In genomic region chr6:7652957-7653356, GRCh38 we compare ENCODE assay signal across 25 cellular contexts.
DNase-seq lines count a peak whose midpoint lies in the region; ATAC-seq, FAIRE-seq and TF ChIP-seq lines count a peak whose summit lies in the region.
"Had no signal": no experiment of that assay in that cellular context is flagged by ENCODE, and none has a peak within 500 bp of the region (broad histone marks: within the 10 kb centered on the region; RNA-seq: fewer than 3 reads in every experiment).

No MANE protein-coding gene starts in this region.

- 0% methylated on average over 3 of the region's 3 CpGs for WGBS in K562 (ENCODE audit: insufficient coverage, low coverage, missing lambda C conversion rate)

- TF ChIP-seq RAD21 in K562 (CRISPR knock-in tag; conservative IDR thresholded peaks at IDR 0.05 in 1 of 2, IDR thresholded peaks at IDR 0.05 in 1 of 2), result peak in 1 of 2 experiments; percentile 9; a peak in 1 of 4 replicates

- no peaks in the 10 kb centered on the region; the same call in 1 of the 2 replicates for H4K20me1 ChIP-seq in K562 (replicated peaks; ENCODE audit: control insufficient read depth, insufficient read depth, low read length)
- H4K20me1 ChIP-seq: BLaER1 had no signal

- no peak overlapping the region for H2AFZ ChIP-seq in K562 (ENCODE audit: low read depth, low read length)

- H3K9me3 ChIP-seq in K562 (replicated peaks; ENCODE audit: control insufficient read depth, insufficient read depth, low read depth, low read length), result no peaks in the 10 kb centered on the region
- H3K9me3 ChIP-seq: BE2C, BLaER1, Caco-2 had no signal

- intact Hi-C loops in K562 (cut with micrococcal nuclease), result no loop called here

- CTCF ChIA-PET in K562 (lab: Yijun Ruan, JAX; ENCODE audit: low intra/inter-chr PET ratio), result no interaction called here

- no peak overlapping the region for H3K4me3 ChIP-seq in K562
- H3K4me3 ChIP-seq: BLaER1 had no signal

- POLR2A ChIA-PET in K562 (lab: Yijun Ruan, JAX), result no interaction called here

- peak overlapping the region; percentile 11; the same call in 1 of the 2 replicates for H3K27ac ChIP-seq in C4-2B
- no peak overlapping the region for H3K27ac ChIP-seq in K562 (ENCODE audit: extremely low read depth, low read depth, low read length)
- H3K27ac ChIP-seq: BLaER1 had no signal

- no peak for TF ChIP-seq POLR2A in K562 (conservative IDR thresholded peaks at IDR 0.05)

- TF ChIP-seq CTCF in C4-2B (conservative IDR thresholded peaks at IDR 0.05) (no peak), K562 (IDR thresholded peaks at IDR 0.05 in 2 of 3, conservative IDR thresholded peaks at IDR 0.05 in 1 of 3; ENCODE audit: insufficient read depth in 2 of 3, low read depth in 1 of 3, low read length in 3 of 3) (0 out of 6 replicates have a peak, but pooled peaks of 1 of the 3 experiments have one; percentile 8)

- in situ Hi-C loops in K562 (cut with MboI), result no loop called here

- peak; percentile 60 for ATAC-seq in K562
- no peak for ATAC-seq in HG03354 (IDR thresholded peaks at IDR 0.05; ENCODE audit: poor library complexity, severe bottlenecking, unreplicated experiment)
- no peak for ATAC-seq in HG02678 (IDR thresholded peaks at IDR 0.05; ENCODE audit: unreplicated experiment)
- ATAC-seq: CD8-positive, alpha-beta T cell had no signal

- DNase-seq in M059J (ENCODE audit: low read depth), result peak; percentile 28
- DNase-seq in K562 (ENCODE audit: extremely low read depth in 1 of 4, low spot score in 3 of 4), result peak in 1 of 4 experiments; percentile 6
- no peak for DNase-seq in DMS 273 treated with DMSO at 0.1 percent for 48 hours (lab: John Stamatoyannopoulos, UW)
- DNase-seq: 8988T; ACHN; BE2C; C1 segment of cervical spinal cord; Caco-2; Calu3; CD4-positive, alpha-beta T cell; CD8-positive, alpha-beta T cell; DMS153; DMS53; DMS79; DND-41; EL; GDM1 had no signal

- no peak for TF ChIP-seq EP300 in K562 (IDR thresholded peaks at IDR 0.05; ENCODE audit: low read length)

- H3K4me2 ChIP-seq in K562 (ENCODE audit: insufficient read depth, low read length), result no peak overlapping the region
- H3K4me2 ChIP-seq: BLaER1 had no signal

- no peaks in the 10 kb centered on the region for H3K36me3 ChIP-seq in K562 (ENCODE audit: control insufficient read depth, insufficient read depth, low read length)
- H3K36me3 ChIP-seq: BE2C, BLaER1 had no signal

- no TSS peak for BruUV-seq in K562 (replicated peaks; lab: Mats Ljungman, UMichigan)

- H3K4me1 ChIP-seq in K562 (replicated peaks in 1 of 2; ENCODE audit: control insufficient read depth in 2 of 2, insufficient read depth in 2 of 2, low read length in 2 of 2), result no peaks in the 10 kb centered on the region
- H3K4me1 ChIP-seq: BE2C, BLaER1, Caco-2 had no signal

- no peak overlapping the region for H3K9ac ChIP-seq in K562 (ENCODE audit: insufficient read depth in 1 of 2, low read depth in 2 of 2, low read length in 2 of 2)
- H3K9ac ChIP-seq: BLaER1 had no signal

- H3K27me3 ChIP-seq in K562 (ENCODE audit: control insufficient read depth in 2 of 2, insufficient read depth in 2 of 2, low read length in 2 of 2), result peaks cover 40 to 61% of the 10 kb centered on the region in 2 experiments
- H3K27me3 ChIP-seq: BLaER1 had no signal

- no peak for FAIRE-seq in K562 (lab: Jason Lieb, UNC)
- FAIRE-seq: A204.1, D721Med, GM12891, GM19239 had no signal

- no peaks in the 10 kb centered on the region for H3K79me2 ChIP-seq in K562 (ENCODE audit: control insufficient read depth, insufficient read depth, low read length)

- no peaks in the 10 kb centered on the region for H3K9me1 ChIP-seq in K562 (ENCODE audit: control insufficient read depth, insufficient read depth, low read length)

TF ChIP-seq in K562, 482 proteins besides CTCF, POLR2A, EP300 and RAD21:
- no peak for TF ChIP-seq ZBTB7A (IDR thresholded peaks at IDR 0.05; ENCODE audit: borderline replicate concordance, control insufficient read depth, low read depth, low read length)
- TF ChIP-seq MXD1 (CRISPR knock-in tag; IDR thresholded peaks at IDR 0.05; ENCODE audit: borderline replicate concordance, poor library complexity, severe bottlenecking), result no peak
- no peak for TF ChIP-seq GATAD2A (IDR thresholded peaks at IDR 0.05)
- TF ChIP-seq ZNF583 (CRISPR knock-in tag; IDR thresholded peaks at IDR 0.05), result no peak
- TF ChIP-seq CREB1 (IDR thresholded peaks at IDR 0.05), result 0 out of 2 replicates have a peak, but pooled peaks have one; percentile 28
- no peak for TF ChIP-seq CREB1 (CRISPR knock-in tag; IDR thresholded peaks at IDR 0.05)
- TF ChIP-seq ZBTB2 (IDR thresholded peaks at IDR 0.05), result no peak
- TF ChIP-seq CREM (IDR thresholded peaks at IDR 0.05; ENCODE audit: low read depth), result peak; percentile 42; the same call in 1 of the 2 replicates
- TF ChIP-seq ATF1 (CRISPR knock-in tag; IDR thresholded peaks at IDR 0.05), result no peak
- TF ChIP-seq ATF1 (tag; IDR thresholded peaks at IDR 0.05), result peak; percentile 75
- TF ChIP-seq HNRNPUL1 (IDR thresholded peaks at IDR 0.05; ENCODE audit: low read length), result no peak
- no peak for TF ChIP-seq PHB (CRISPR knock-in tag; IDR thresholded peaks at IDR 0.05)
- TF ChIP-seq SAP30 (IDR thresholded peaks at IDR 0.05; ENCODE audit: borderline replicate concordance, insufficient read depth, low read depth, low read length, poor library complexity, severe bottlenecking), result no peak
- TF ChIP-seq ZBTB9 (CRISPR knock-in tag; IDR thresholded peaks at IDR 0.05), result no peak
- TF ChIP-seq TEAD4 (IDR thresholded peaks at IDR 0.05; ENCODE audit: low read length), result no peak
- no peak for TF ChIP-seq TEAD4 (CRISPR knock-in tag; IDR thresholded peaks at IDR 0.05; ENCODE audit: borderline replicate concordance)
- TF ChIP-seq ZNF699 (CRISPR knock-in tag; IDR thresholded peaks at IDR 0.05; ENCODE audit: insufficient replicate concordance), result no peak
